ENCODE assay signal across 12 cellular contexts in genomic region chr2:238743243-238744068, GRCh38.
"Had no signal": no experiment of that assay in that cellular context is flagged by ENCODE, and none has a peak within 500 bp of the region (broad histone marks: within the 10 kb centered on the region; RNA-seq: fewer than 3 reads in every experiment).

No MANE protein-coding gene starts in this region.

- H3K36me3 ChIP-seq: gastroesophageal sphincter, heart right ventricle, ovary, spleen had no signal

- ATAC-seq: gastroesophageal sphincter, heart right ventricle, left colon, sciatic nerve had no signal

- DNase-seq: activated B cell treated with CpG ODN at 0.5 μM for 24 hours; activated naive CD4-positive, alpha-beta T cell treated with Interleukin-2 at 50 U/mL for 16 hours; anterior cingulate cortex; heart right ventricle; left colon; mammary epithelial cell; naive B cell; ovary; spleen had no signal

- H3K9me3 ChIP-seq: gastroesophageal sphincter, heart right ventricle, ovary, spleen had no signal

- H3K4me1 ChIP-seq: gastroesophageal sphincter, heart right ventricle, spleen had no signal

- H3K4me3 ChIP-seq: gastroesophageal sphincter, heart right ventricle, ovary, spleen had no signal

- H3K27ac ChIP-seq: epithelial cell of prostate, gastroesophageal sphincter, heart right ventricle, ovary, spleen had no signal

- H3K27me3 ChIP-seq: gastroesophageal sphincter, ovary had no signal
